ENCODE assay signal across 9 cellular contexts in the genomic region with DNA sequence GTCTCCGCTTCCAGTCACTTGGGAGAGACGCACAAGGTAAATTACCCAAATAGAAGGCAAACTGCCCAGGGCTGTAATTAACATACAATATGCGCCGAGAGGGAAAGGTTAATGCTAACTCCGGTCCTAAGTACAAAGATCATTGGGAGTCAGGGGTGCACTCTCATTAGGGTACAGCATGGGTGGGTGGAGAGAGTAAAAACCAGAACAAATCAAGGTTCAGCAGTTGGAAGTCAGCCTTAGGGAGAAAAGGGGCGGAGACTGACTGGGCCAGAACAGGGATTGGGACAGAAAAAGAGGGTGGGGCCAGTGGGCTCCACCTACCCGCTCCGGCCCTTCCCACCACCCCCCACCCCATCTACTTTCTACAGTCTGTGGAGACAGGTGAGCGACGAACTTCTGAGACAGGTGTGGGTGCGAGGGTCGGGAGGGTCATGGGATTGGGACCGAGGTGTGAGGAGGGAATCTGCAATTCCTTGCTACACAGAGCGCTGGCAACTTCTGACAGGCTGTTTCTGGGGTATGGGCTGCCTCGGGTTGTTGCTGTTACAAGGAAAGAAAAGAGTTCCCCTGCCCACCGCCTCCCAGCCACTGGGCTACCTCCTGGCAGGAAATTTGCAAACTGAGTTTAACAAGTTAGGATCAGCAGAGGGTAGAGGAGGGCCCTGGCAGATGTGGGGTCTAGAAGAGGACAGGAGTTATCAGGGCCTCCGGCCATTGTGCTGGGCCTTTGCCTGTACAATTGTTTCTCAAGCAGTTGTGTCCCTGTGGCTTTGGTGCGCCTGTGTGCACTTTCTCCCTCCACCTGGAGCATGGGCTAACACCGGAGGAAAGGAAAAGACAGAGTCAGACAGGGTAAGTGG. TPM values are rescaled to one million over a fixed set of nuclear protein-coding genes. Genes with fewer than 3 reads are reported as not detected.
A peak's percentile ranks its signal among the peaks of the same experiment; 100 is the strongest.
DNase-seq lines count a peak whose midpoint lies in the region; ATAC-seq, FAIRE-seq and TF ChIP-seq lines count a peak whose summit lies in the region.
"Had no signal": no experiment of that assay in that cellular context is flagged by ENCODE, and none has a peak within 500 bp of the region (broad histone marks: within the 10 kb centered on the region; RNA-seq: fewer than 3 reads in every experiment).

A gene (plus strand): TSS at position 368 of the 863 bp plus-strand sequence. CDS start 1,000 bp downstream, outside the sequence.

- no peak for FAIRE-seq in GM12892 (lab: Jason Lieb, UNC)

- no peak within 1 kb of the TSS for H3K4me3 Mint-ChIP-seq in CD8-positive, alpha-beta T cell

- no peak within 1 kb of the TSS for H3K27ac ChIP-seq in HUES64 (ENCODE audit: low read depth, low read length)
- H3K27ac ChIP-seq in iPS-18a (ENCODE audit: low read length) = no peak within 1 kb of the TSS
- H3K27ac ChIP-seq in CD8-positive, alpha-beta T cell (ENCODE audit: low read depth, low read length) = no peak within 1 kb of the TSS

- H3K9ac ChIP-seq in HUES64 (ENCODE audit: low read depth, low read length) (no peak within 1 kb of the TSS), iPS-18a (ENCODE audit: low read length) (no peak within 1 kb of the TSS)

- peak; percentile 93 for DNase-seq in SW480 (ENCODE audit: low spot score)
- no peak for DNase-seq in sciatic nerve (ENCODE audit: low spot score)
- no peak for DNase-seq in GM12892 (ENCODE audit: insufficient read length)
- no peak for DNase-seq in CD8-positive, alpha-beta T cell

- TF ChIP-seq CTCF in CD8-positive, alpha-beta T cell (IDR thresholded peaks at IDR 0.05) = no peak

- peaks cover 42% of the 10 kb centered on the region for H3K4me1 Mint-ChIP-seq in CD8-positive, alpha-beta T cell (ENCODE audit: low read depth)

- no peak within 1 kb of the TSS for H3K27ac Mint-ChIP-seq in CD8-positive, alpha-beta T cell

- no peaks in the 10 kb centered on the region for H3K9me3 Mint-ChIP-seq in CD8-positive, alpha-beta T cell

- peaks cover 8% of the 10 kb centered on the region for H3K36me3 Mint-ChIP-seq in CD8-positive, alpha-beta T cell

- peaks cover 6% of the 10 kb centered on the region; the same call in 1 of the 2 replicates for H3K9me3 ChIP-seq in HUES64 (ENCODE audit: insufficient read depth, low read depth, low read length)
- no peaks in the 10 kb centered on the region for H3K9me3 ChIP-seq in iPS-18a (ENCODE audit: control insufficient read depth, low read depth, low read length)
- H3K9me3 ChIP-seq in CD8-positive, alpha-beta T cell (ENCODE audit: low read length) = no peaks in the 10 kb centered on the region

- no peaks in the 10 kb centered on the region for H3K36me3 ChIP-seq in HUES64 (ENCODE audit: insufficient read depth, low read length)
- no peaks in the 10 kb centered on the region for H3K36me3 ChIP-seq in iPS-18a (ENCODE audit: control insufficient read depth, low read depth, low read length)
- H3K36me3 ChIP-seq in CD8-positive, alpha-beta T cell (ENCODE audit: insufficient read depth, low read length) = no peaks in the 10 kb centered on the region

- H3K4me1 ChIP-seq in HUES64 (ENCODE audit: insufficient read depth, low read length) = peaks cover 30% of the 10 kb centered on the region
- peaks cover 22% of the 10 kb centered on the region for H3K4me1 ChIP-seq in iPS-18a (ENCODE audit: control insufficient read depth, low read depth, low read length)
- H3K4me1 ChIP-seq in CD8-positive, alpha-beta T cell (ENCODE audit: insufficient read depth, low read length) = peaks cover 34% of the 10 kb centered on the region

- H3K27me3 ChIP-seq in HUES64 (ENCODE audit: insufficient read depth, low read length) (peaks cover 22% of the 10 kb centered on the region), iPS-18a (ENCODE audit: control insufficient read depth, insufficient read depth, low read length) (peaks cover 18% of the 10 kb centered on the region)
- H3K27me3 ChIP-seq in CD8-positive, alpha-beta T cell (ENCODE audit: insufficient read depth, low read length) = no peaks in the 10 kb centered on the region

- no peak for ATAC-seq in sciatic nerve
- no peak for ATAC-seq in GM21528 (IDR thresholded peaks at IDR 0.05; ENCODE audit: low FRiP score, unreplicated experiment)
- ATAC-seq in CD8-positive, alpha-beta T cell = no peak

- intact Hi-C loops in sciatic nerve (cut with DNase I) = no loop called here
- intact Hi-C loops in CD8-positive, alpha-beta T cell (cut with DNase I, micrococcal nuclease) = loop anchor here in 1 of 2 experiments (5.0 to 10.0 kb wide), 2 partner anchors 122 to 480 kb away; a partner anchor contains a TSS

- POLR2A ChIA-PET in CD8-positive, alpha-beta T cell (lab: Charles Lee) = no interaction called here

- no peaks in the 10 kb centered on the region for H3K27me3 Mint-ChIP-seq in CD8-positive, alpha-beta T cell (ENCODE audit: low read depth)

- CTCF ChIA-PET in CD8-positive, alpha-beta T cell (lab: Charles Lee) = interaction anchor here (1.0 to 3.8 kb wide), 4 partner anchors 12 to 824 kb away, joined by 3 to 20 read pairs (median 6); no protein-coding TSS in a partner anchor

- WGBS in HUES64 = 63% methylated on average over 17 of the region's 19 CpGs

- no peak for TF ChIP-seq POLR2A in GM12892 (IDR thresholded peaks at IDR 0.05; ENCODE audit: low read depth, low read length)

- peak within 1 kb of the TSS; percentile 43 for H3K4me3 ChIP-seq in HUES64 (ENCODE audit: low read length)
- H3K4me3 ChIP-seq in iPS-18a (ENCODE audit: low read length) = peak within 1 kb of the TSS; percentile 40
- no peak within 1 kb of the TSS for H3K4me3 ChIP-seq in CD8-positive, alpha-beta T cell (ENCODE audit: low read depth, low read length)

RNA-seq across cellular contexts. Expression of the gene that starts here (rescaled TPM):
- 0.55 TPM for polyA plus RNA-seq in HUES64 (2013, experiment 1 of 2)
- 1.7 TPM for polyA plus RNA-seq in HUES64 (2013, experiment 2 of 2)
- total RNA-seq in sciatic nerve = 10.9 TPM
- 0.89 TPM for polyA plus RNA-seq in GM12892 (2012; ENCODE audit: missing spikeins)
- under 1 TPM in 1 of 2 experiments, not detected in 1; 0.24 TPM for total RNA-seq in CD8-positive, alpha-beta T cell
- total RNA-seq: HT1080, pulmonary artery endothelial cell had no signal
